10 cellular contexts compared by ENCODE assay signal in genomic region chr1:92736395-92736794, GRCh38. TPM values are rescaled to one million over a fixed set of nuclear protein-coding genes. Genes with fewer than 3 reads are reported as not detected.
A peak's percentile ranks its signal among the peaks of the same experiment; 100 is the strongest.
DNase-seq lines count a peak whose midpoint lies in the region; ATAC-seq and TF ChIP-seq lines count a peak whose summit lies in the region.
"Had no signal": no experiment of that assay in that cellular context is flagged by ENCODE, and none has a peak within 500 bp of the region (broad histone marks: within the 10 kb centered on the region; RNA-seq: fewer than 3 reads in every experiment).

No MANE protein-coding gene starts in this region.

- intact Hi-C loops in right lobe of liver (cut with DNase I) = no loop called here

- TF ChIP-seq CTCF in WTC11 (IDR thresholded peaks at IDR 0.05) (no peak), right lobe of liver (IDR thresholded peaks at IDR 0.05) (peak; percentile 38 to 51 (median 45))

- no peaks in the 10 kb centered on the region for H3K27me3 ChIP-seq in right lobe of liver

- no peaks in the 10 kb centered on the region for H3K9me3 ChIP-seq in right lobe of liver

- H3K27ac Mint-ChIP-seq in WTC11 = no peak overlapping the region
- H3K27ac Mint-ChIP-seq: activated CD8-positive, alpha-beta T cell treated with anti-CD3 and anti-CD28 coated beads, Interleukin-2, amount 10 ng/mL, durations not matched to agents 7 days and 5 days had no signal

- CTCF ChIA-PET in HEK293T (lab: Yijun Ruan, JAX) (interaction anchor here (0.7 to 1.4 kb wide), 3 partner anchors 13 to 56 kb away, joined by 3 to 4 read pairs (median 3); no protein-coding TSS in a partner anchor), WTC11 (lab: Charles Lee) (interaction anchor here (1.0 to 2.8 kb wide), 4 partner anchors 12 to 426 kb away, joined by 3 to 22 read pairs (median 4); no protein-coding TSS in a partner anchor)

- no peak overlapping the region for H3K27ac ChIP-seq in right lobe of liver

- DNase-seq in ELR (ENCODE audit: low read depth) = peak; percentile 23
- DNase-seq in HEK293T (ENCODE audit: extremely low spot score) = peak; percentile 41
- DNase-seq in WTC11 (ENCODE audit: low spot score) = no peak
- no peak for DNase-seq in right lobe of liver
- DNase-seq in cerebellum (ENCODE audit: low spot score) = no peak
- no peak for DNase-seq in stimulated activated CD4-positive, alpha-beta T cell treated with anti-CD3 and anti-CD28 coated beads, Interleukin-4, amount 100 ng/mL, for 24 hours
- DNase-seq in UCSD-AML1 (lab: John Stamatoyannopoulos, UW; ENCODE audit: unreplicated experiment) = no peak
- no peak for DNase-seq in SHP77 (lab: John Stamatoyannopoulos, UW)
- DNase-seq: activated CD8-positive, alpha-beta T cell treated with anti-CD3 and anti-CD28 coated beads, Interleukin-2, amount 10 ng/mL, durations not matched to agents 7 days and 5 days had no signal

- TF ChIP-seq POLR2A in right lobe of liver (IDR thresholded peaks at IDR 0.05) = no peak

- peaks cover 2% of the 10 kb centered on the region for H3K4me1 Mint-ChIP-seq in WTC11

- H3K4me3 ChIP-seq in right lobe of liver = no peak overlapping the region
- H3K4me3 ChIP-seq: lung had no signal

- ATAC-seq in WTC11 (peak; percentile 77), right lobe of liver (peak; percentile 86 to 92 (median 88))
- ATAC-seq: activated CD8-positive, alpha-beta T cell treated with anti-CD3 and anti-CD28 coated beads, Interleukin-2, amount 10 ng/mL, durations not matched to agents 7 days and 5 days had no signal

- POLR2A ChIA-PET in HEK293T (lab: Yijun Ruan, JAX) (interaction anchor here (1.0 kb wide), 1 partner anchor 251 kb away, joined by 3 read pairs; no protein-coding TSS in a partner anchor), WTC11 (lab: Charles Lee) (no interaction called here)

- H3K9me3 Mint-ChIP-seq in WTC11 = no peaks in the 10 kb centered on the region

- H3K36me3 ChIP-seq in right lobe of liver = no peaks in the 10 kb centered on the region

- no peaks in the 10 kb centered on the region for H3K27me3 Mint-ChIP-seq in WTC11 (ENCODE audit: low read depth)

- 25% methylated on average over 4 of the region's 4 CpGs for whole genome bisulfite sequencing in right lobe of liver (ENCODE audit: insufficient coverage, low coverage, low lambda C conversion rate, missing lambda C conversion rate)

- H3K36me3 Mint-ChIP-seq in WTC11 = peaks cover 3% of the 10 kb centered on the region; the same call in 1 of the 2 replicates

- no peaks in the 10 kb centered on the region for H3K4me1 ChIP-seq in right lobe of liver

- H3K4me3 Mint-ChIP-seq in WTC11 = no peak overlapping the region
- H3K4me3 Mint-ChIP-seq: activated CD8-positive, alpha-beta T cell treated with anti-CD3 and anti-CD28 coated beads, Interleukin-2, amount 10 ng/mL, durations not matched to agents 7 days and 5 days had no signal

TF ChIP-seq in HEK293T, 16 proteins besides CTCF, POLR2A, EP300 and RAD21:
- TF ChIP-seq FOXA1 (IDR thresholded peaks at IDR 0.05) = no peak
- TF ChIP-seq ZNF384 (IDR thresholded peaks at IDR 0.05) = no peak
- no peak for TF ChIP-seq FOXM1 (IDR thresholded peaks at IDR 0.05; ENCODE audit: borderline replicate concordance)
- TF ChIP-seq CTBP1 (IDR thresholded peaks at IDR 0.05; ENCODE audit: borderline replicate concordance) = no peak
- no peak for TF ChIP-seq L3MBTL2 (conservative IDR thresholded peaks at IDR 0.05)
- no peak for TF ChIP-seq ARNT (IDR thresholded peaks at IDR 0.05)

TF ChIP-seq in WTC11, 78 proteins besides CTCF, POLR2A, EP300 and RAD21:
- TF ChIP-seq ZNF396 (CRISPR knock-in tag; IDR thresholded peaks at IDR 0.05; ENCODE audit: borderline replicate concordance) (no peak), ZNF219 (CRISPR knock-in tag; IDR thresholded peaks at IDR 0.05; ENCODE audit: borderline replicate concordance) (no peak), FOXP4 (CRISPR knock-in tag; IDR thresholded peaks at IDR 0.05) (no peak)
TF ChIP-seq in WTC11: peak in this region for 0.

RNA-seq across cellular contexts. Expression of gene EVI5, which starts 48.5 kb away (rescaled TPM):
- 11.4 to 15.5 TPM (median 14.3 TPM) in 3 replicates for total RNA-seq in WTC11 (2021)
- total RNA-seq in right lobe of liver = 10 to 100 TPM; 12.8 to 27.7 (median 19.0) TPM
- total RNA-seq in cerebellum = 51.3 TPM

Comparison
In these comparisons a context has a peak if more than half of its experiments do, and no peak if none do; other contexts are left out.
1. DNase-seq: peak in ELR (single experiment) and HEK293T (single experiment); none in WTC11 (single experiment), right lobe of liver (0 of 3), cerebellum (single experiment), stimulated activated CD4-positive, alpha-beta T cell treated with anti-CD3 and anti-CD28 coated beads, Interleukin-4, amount 100 ng/mL, for 24 hours (single experiment), UCSD-AML1 (single experiment) and SHP77 (0 of 2).